In genomic region chr7:50957855-50958254, GRCh38 we compare ENCODE assay signal across 19 cellular contexts.
DNase-seq lines count a peak whose midpoint lies in the region; ATAC-seq, FAIRE-seq and TF ChIP-seq lines count a peak whose summit lies in the region.
"Had no signal": no experiment of that assay in that cellular context is flagged by ENCODE, and none has a peak within 500 bp of the region (broad histone marks: within the 10 kb centered on the region; RNA-seq: fewer than 3 reads in every experiment).

No MANE protein-coding gene starts in this region.

- H3K4me1 ChIP-seq in endodermal cell (ENCODE audit: control insufficient read depth, insufficient read depth, low read length), result no peaks in the 10 kb centered on the region
- H3K4me1 ChIP-seq in HepG2 (ENCODE audit: insufficient read depth, low read length), result peaks cover 18% of the 10 kb centered on the region

- no TSS peak for BruUV-seq in HepG2 (replicated peaks; lab: Mats Ljungman, UMichigan)

- peaks cover 3% of the 10 kb centered on the region for H3K36me3 Mint-ChIP-seq in endodermal cell (ENCODE audit: low read depth)
- H3K36me3 Mint-ChIP-seq: CD8-positive, alpha-beta T cell had no signal

- no peak overlapping the region for H3K4me3 Mint-ChIP-seq in endodermal cell
- H3K4me3 Mint-ChIP-seq: CD8-positive, alpha-beta T cell had no signal

- no peak overlapping the region for H3K9ac ChIP-seq in endodermal cell (ENCODE audit: extremely low read depth, low read length, poor library complexity, severe bottlenecking)
- H3K9ac ChIP-seq in HepG2 (ENCODE audit: insufficient read depth, low read depth, low read length), result no peak overlapping the region
- H3K9ac ChIP-seq: SK-N-SH had no signal

- H3K27ac ChIP-seq in endodermal cell (ENCODE audit: low read depth, low read length), result no peak overlapping the region
- no peak overlapping the region for H3K27ac ChIP-seq in HepG2 (ENCODE audit: extremely low read length, insufficient read depth, low read length)
- H3K27ac ChIP-seq: RWPE1 had no signal

- FAIRE-seq in HepG2 (lab: Jason Lieb, UNC), result no peak

- no peaks in the 10 kb centered on the region for H3K79me2 ChIP-seq in HepG2 (ENCODE audit: insufficient read depth, low read length)

- TF ChIP-seq CTCF in endodermal cell (conservative IDR thresholded peaks at IDR 0.05), result no peak
- no peak for TF ChIP-seq CTCF in HepG2 (CRISPR knock-in tag; IDR thresholded peaks at IDR 0.05)

- no peak for TF ChIP-seq POLR2A in HepG2 (IDR thresholded peaks at IDR 0.05; ENCODE audit: insufficient read depth in 1 of 2, low read depth in 2 of 2, low read length in 2 of 2)

- intact Hi-C loops in HepG2 (cut with micrococcal nuclease; ENCODE audit: unreplicated experiment), result no loop called here

- CTCF ChIA-PET in HepG2 (lab: Yijun Ruan, JAX; ENCODE audit: low intra/inter-chr PET ratio, low total read pairs), result no interaction called here

- H3K4me1 Mint-ChIP-seq in endodermal cell, result peaks cover 43% of the 10 kb centered on the region

- ATAC-seq in HepG2 (no peak), HG02678 (IDR thresholded peaks at IDR 0.05; ENCODE audit: unreplicated experiment) (no peak)
- ATAC-seq: CD8-positive, alpha-beta T cell had no signal

- in situ Hi-C loops in HepG2 (cut with HindIII; ENCODE audit: extremely low pct_ligation_motif_present, low pct_unique_long_range_greater_than_20kb), result no loop called here

- WGBS in endodermal cell (ENCODE audit: insufficient coverage in 1 of 2, insufficient read length in 1 of 2), 2 experiments, result 86 to 94% methylated on average over 2 to 3 of the region's 3 CpGs
- WGBS in HepG2 (ENCODE audit: low lambda C conversion rate), result 0% methylated on average over 3 of the region's 3 CpGs

- no peak overlapping the region for H3K4me2 ChIP-seq in HepG2 (ENCODE audit: low read depth, low read length)
- H3K4me2 ChIP-seq: SK-N-SH had no signal

- H3K36me3 ChIP-seq in endodermal cell (ENCODE audit: control insufficient read depth, insufficient read depth, low read length), result no peaks in the 10 kb centered on the region
- no peaks in the 10 kb centered on the region for H3K36me3 ChIP-seq in HepG2 (replicated peaks in 1 of 2; ENCODE audit: control insufficient read depth in 1 of 2, insufficient read depth in 2 of 2, low read length in 2 of 2)

- DNase-seq in NCI-H69 (lab: John Stamatoyannopoulos, UW) (peak; percentile 81), endodermal cell (no peak), HepG2 (ENCODE audit: low spot score) (no peak), HK-2 (ENCODE audit: unreplicated experiment) (no peak), T-helper 1 cell (no peak), NCI-H82 treated with DMSO at 0.1 percent for 48 hours (lab: John Stamatoyannopoulos, UW; ENCODE audit: unreplicated experiment) (no peak)
- DNase-seq: Calu3; CD8-positive, alpha-beta T cell; GDM1; GOT3; HCEC 1CT; Karpas-422; NCI-H1694; NCI-H446; NCI-H526; SHP77 treated with DMSO at 0.1 percent for 48 hours; SK-N-SH had no signal

- H3K27me3 ChIP-seq in endodermal cell (ENCODE audit: control insufficient read depth, insufficient read depth, low read length, poor library complexity, severe bottlenecking), result no peaks in the 10 kb centered on the region
- H3K27me3 ChIP-seq in HepG2 (ENCODE audit: control insufficient read depth in 1 of 2, insufficient read depth in 2 of 2, low read length in 2 of 2), result no peaks in the 10 kb centered on the region

- peaks cover 94% of the 10 kb centered on the region for H3K27me3 Mint-ChIP-seq in endodermal cell (ENCODE audit: insufficient read depth)

- TF ChIP-seq EP300 in HepG2 (IDR thresholded peaks at IDR 0.05; ENCODE audit: low read depth in 2 of 2, low read length in 2 of 2), result no peak
- no peak for TF ChIP-seq EP300 in HepG2 (CRISPR knock-in tag; IDR thresholded peaks at IDR 0.05; ENCODE audit: borderline replicate concordance)

- peak overlapping the region; percentile 81 for H3K27ac Mint-ChIP-seq in endodermal cell
- H3K27ac Mint-ChIP-seq: CD8-positive, alpha-beta T cell had no signal

- no peak for TF ChIP-seq RAD21 in HepG2 (CRISPR knock-in tag; IDR thresholded peaks at IDR 0.05)

- POLR2A ChIA-PET in HepG2 (lab: Yijun Ruan, JAX), result no interaction called here

- H3K9me3 Mint-ChIP-seq in endodermal cell, result peaks cover 29% of the 10 kb centered on the region
- H3K9me3 Mint-ChIP-seq: CD8-positive, alpha-beta T cell had no signal

- no peaks in the 10 kb centered on the region for H4K20me1 ChIP-seq in HepG2 (ENCODE audit: insufficient read depth, low read length)

- H3K4me3 ChIP-seq in endodermal cell (ENCODE audit: low read length) (peak overlapping the region; percentile 37), HepG2 (replicated peaks in 1 of 3; ENCODE audit: insufficient read depth in 1 of 3, low read depth in 2 of 3, low read length in 3 of 3) (no peak overlapping the region)

- H2AFZ ChIP-seq in HepG2 (ENCODE audit: low read length), result no peak overlapping the region

- H3K9me3 ChIP-seq in endodermal cell (ENCODE audit: control insufficient read depth, low read length) (peaks cover 12% of the 10 kb centered on the region), HepG2 (ENCODE audit: low read length) (no peaks in the 10 kb centered on the region)
- H3K9me3 ChIP-seq: SK-N-SH had no signal

TF ChIP-seq in HepG2, 621 proteins besides CTCF, POLR2A, EP300 and RAD21:
- no peak for TF ChIP-seq ZNF24 (IDR thresholded peaks at IDR 0.05)
- TF ChIP-seq MIER2 (CRISPR knock-in tag; IDR thresholded peaks at IDR 0.05), result no peak
- TF ChIP-seq HNF4A (CRISPR knock-in tag; IDR thresholded peaks at IDR 0.05), result peak; percentile 11; the same call in 1 of the 2 replicates
